1 cellular context compared by ENCODE assay signal in the genomic region with DNA sequence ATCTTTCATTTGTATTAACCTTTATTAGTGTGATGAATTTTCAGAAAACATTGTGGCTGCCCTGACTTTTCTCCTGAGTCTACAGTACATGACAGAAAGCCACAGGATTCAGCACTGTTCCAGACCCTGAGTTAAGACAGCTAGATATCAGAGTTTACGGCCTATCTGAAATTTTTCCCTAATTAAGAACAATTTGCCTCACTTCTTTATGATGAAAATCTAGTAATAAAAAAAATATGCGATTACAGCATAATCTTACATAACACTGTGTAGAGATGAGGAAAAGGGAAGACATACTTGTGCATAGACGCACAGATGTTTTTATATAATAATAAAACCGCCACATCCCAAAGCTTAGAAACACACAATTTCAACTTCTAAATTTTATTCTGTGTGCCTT.
TF ChIP-seq lines count a peak whose summit lies in the region.

No MANE protein-coding gene starts in this region.

TF ChIP-seq in GM12878, 131 proteins besides CTCF, POLR2A, EP300 and RAD21:
- TF ChIP-seq WRNIP1 (IDR thresholded peaks at IDR 0.05; ENCODE audit: borderline replicate concordance, low read depth, low read length) (no peak), KLF5 (IDR thresholded peaks at IDR 0.05; ENCODE audit: partially characterized antibody) (no peak), TBL1XR1 (IDR thresholded peaks at IDR 0.05; ENCODE audit: low read depth, low read length) (no peak), MTA2 (IDR thresholded peaks at IDR 0.05; ENCODE audit: low read depth) (no peak), YY1 (IDR thresholded peaks at IDR 0.05; ENCODE audit: low read depth, low read length) (no peak), NFXL1 (IDR thresholded peaks at IDR 0.05; ENCODE audit: borderline replicate concordance) (no peak), ZNF384 (IDR thresholded peaks at IDR 0.05; ENCODE audit: borderline replicate concordance, low read depth, low read length) (no peak), FOS (IDR thresholded peaks at IDR 0.05; ENCODE audit: borderline replicate concordance, extremely low read depth, insufficient read length) (no peak), SMAD5 (IDR thresholded peaks at IDR 0.05; ENCODE audit: low read depth) (no peak), JUND (IDR thresholded peaks at IDR 0.05; ENCODE audit: low read depth, low read length) (no peak), GABPA (IDR thresholded peaks at IDR 0.05; ENCODE audit: low read depth) (no peak), ATF7 (IDR thresholded peaks at IDR 0.05; ENCODE audit: low read depth) (no peak), PAX5 (IDR thresholded peaks at IDR 0.05; ENCODE audit: borderline replicate concordance, low read depth, low read length) (no peak), SREBF2 (IDR thresholded peaks at IDR 0.05; ENCODE audit: low read length) (no peak)
- TF ChIP-seq, protein P1, sequence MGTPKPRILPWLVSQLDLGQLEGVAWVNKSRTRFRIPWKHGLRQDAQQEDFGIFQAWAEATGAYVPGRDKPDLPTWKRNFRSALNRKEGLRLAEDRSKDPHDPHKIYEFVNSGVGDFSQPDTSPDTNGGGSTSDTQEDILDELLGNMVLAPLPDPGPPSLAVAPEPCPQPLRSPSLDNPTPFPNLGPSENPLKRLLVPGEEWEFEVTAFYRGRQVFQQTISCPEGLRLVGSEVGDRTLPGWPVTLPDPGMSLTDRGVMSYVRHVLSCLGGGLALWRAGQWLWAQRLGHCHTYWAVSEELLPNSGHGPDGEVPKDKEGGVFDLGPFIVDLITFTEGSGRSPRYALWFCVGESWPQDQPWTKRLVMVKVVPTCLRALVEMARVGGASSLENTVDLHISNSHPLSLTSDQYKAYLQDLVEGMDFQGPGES (IDR thresholded peaks at IDR 0.05) = no peak
- TF ChIP-seq, protein P2, sequence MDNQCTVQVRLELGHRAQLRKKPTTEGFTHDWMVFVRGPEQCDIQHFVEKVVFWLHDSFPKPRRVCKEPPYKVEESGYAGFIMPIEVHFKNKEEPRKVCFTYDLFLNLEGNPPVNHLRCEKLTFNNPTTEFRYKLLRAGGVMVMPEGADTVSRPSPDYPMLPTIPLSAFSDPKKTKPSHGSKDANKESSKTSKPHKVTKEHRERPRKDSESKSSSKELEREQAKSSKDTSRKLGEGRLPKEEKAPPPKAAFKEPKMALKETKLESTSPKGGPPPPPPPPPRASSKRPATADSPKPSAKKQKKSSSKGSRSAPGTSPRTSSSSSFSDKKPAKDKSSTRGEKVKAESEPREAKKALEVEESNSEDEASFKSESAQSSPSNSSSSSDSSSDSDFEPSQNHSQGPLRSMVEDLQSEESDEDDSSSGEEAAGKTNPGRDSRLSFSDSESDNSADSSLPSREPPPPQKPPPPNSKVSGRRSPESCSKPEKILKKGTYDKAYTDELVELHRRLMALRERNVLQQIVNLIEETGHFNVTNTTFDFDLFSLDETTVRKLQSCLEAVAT (IDR thresholded peaks at IDR 0.05) = no peak
- TF ChIP-seq, protein P3, sequence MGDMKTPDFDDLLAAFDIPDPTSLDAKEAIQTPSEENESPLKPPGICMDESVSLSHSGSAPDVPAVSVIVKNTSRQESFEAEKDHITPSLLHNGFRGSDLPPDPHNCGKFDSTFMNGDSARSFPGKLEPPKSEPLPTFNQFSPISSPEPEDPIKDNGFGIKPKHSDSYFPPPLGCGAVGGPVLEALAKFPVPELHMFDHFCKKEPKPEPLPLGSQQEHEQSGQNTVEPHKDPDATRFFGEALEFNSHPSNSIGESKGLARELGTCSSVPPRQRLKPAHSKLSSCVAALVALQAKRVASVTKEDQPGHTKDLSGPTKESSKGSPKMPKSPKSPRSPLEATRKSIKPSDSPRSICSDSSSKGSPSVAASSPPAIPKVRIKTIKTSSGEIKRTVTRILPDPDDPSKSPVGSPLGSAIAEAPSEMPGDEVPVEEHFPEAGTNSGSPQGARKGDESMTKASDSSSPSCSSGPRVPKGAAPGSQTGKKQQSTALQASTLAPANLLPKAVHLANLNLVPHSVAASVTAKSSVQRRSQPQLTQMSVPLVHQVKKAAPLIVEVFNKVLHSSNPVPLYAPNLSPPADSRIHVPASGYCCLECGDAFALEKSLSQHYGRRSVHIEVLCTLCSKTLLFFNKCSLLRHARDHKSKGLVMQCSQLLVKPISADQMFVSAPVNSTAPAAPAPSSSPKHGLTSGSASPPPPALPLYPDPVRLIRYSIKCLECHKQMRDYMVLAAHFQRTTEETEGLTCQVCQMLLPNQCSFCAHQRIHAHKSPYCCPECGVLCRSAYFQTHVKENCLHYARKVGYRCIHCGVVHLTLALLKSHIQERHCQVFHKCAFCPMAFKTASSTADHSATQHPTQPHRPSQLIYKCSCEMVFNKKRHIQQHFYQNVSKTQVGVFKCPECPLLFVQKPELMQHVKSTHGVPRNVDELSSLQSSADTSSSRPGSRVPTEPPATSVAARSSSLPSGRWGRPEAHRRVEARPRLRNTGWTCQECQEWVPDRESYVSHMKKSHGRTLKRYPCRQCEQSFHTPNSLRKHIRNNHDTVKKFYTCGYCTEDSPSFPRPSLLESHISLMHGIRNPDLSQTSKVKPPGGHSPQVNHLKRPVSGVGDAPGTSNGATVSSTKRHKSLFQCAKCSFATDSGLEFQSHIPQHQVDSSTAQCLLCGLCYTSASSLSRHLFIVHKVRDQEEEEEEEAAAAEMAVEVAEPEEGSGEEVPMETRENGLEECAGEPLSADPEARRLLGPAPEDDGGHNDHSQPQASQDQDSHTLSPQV (IDR thresholded peaks at IDR 0.05) = no peak
- TF ChIP-seq, protein P4, sequence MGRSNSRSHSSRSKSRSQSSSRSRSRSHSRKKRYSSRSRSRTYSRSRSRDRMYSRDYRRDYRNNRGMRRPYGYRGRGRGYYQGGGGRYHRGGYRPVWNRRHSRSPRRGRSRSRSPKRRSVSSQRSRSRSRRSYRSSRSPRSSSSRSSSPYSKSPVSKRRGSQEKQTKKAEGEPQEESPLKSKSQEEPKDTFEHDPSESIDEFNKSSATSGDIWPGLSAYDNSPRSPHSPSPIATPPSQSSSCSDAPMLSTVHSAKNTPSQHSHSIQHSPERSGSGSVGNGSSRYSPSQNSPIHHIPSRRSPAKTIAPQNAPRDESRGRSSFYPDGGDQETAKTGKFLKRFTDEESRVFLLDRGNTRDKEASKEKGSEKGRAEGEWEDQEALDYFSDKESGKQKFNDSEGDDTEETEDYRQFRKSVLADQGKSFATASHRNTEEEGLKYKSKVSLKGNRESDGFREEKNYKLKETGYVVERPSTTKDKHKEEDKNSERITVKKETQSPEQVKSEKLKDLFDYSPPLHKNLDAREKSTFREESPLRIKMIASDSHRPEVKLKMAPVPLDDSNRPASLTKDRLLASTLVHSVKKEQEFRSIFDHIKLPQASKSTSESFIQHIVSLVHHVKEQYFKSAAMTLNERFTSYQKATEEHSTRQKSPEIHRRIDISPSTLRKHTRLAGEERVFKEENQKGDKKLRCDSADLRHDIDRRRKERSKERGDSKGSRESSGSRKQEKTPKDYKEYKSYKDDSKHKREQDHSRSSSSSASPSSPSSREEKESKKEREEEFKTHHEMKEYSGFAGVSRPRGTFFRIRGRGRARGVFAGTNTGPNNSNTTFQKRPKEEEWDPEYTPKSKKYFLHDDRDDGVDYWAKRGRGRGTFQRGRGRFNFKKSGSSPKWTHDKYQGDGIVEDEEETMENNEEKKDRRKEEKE (IDR thresholded peaks at IDR 0.05) = no peak
- TF ChIP-seq, protein P5, sequence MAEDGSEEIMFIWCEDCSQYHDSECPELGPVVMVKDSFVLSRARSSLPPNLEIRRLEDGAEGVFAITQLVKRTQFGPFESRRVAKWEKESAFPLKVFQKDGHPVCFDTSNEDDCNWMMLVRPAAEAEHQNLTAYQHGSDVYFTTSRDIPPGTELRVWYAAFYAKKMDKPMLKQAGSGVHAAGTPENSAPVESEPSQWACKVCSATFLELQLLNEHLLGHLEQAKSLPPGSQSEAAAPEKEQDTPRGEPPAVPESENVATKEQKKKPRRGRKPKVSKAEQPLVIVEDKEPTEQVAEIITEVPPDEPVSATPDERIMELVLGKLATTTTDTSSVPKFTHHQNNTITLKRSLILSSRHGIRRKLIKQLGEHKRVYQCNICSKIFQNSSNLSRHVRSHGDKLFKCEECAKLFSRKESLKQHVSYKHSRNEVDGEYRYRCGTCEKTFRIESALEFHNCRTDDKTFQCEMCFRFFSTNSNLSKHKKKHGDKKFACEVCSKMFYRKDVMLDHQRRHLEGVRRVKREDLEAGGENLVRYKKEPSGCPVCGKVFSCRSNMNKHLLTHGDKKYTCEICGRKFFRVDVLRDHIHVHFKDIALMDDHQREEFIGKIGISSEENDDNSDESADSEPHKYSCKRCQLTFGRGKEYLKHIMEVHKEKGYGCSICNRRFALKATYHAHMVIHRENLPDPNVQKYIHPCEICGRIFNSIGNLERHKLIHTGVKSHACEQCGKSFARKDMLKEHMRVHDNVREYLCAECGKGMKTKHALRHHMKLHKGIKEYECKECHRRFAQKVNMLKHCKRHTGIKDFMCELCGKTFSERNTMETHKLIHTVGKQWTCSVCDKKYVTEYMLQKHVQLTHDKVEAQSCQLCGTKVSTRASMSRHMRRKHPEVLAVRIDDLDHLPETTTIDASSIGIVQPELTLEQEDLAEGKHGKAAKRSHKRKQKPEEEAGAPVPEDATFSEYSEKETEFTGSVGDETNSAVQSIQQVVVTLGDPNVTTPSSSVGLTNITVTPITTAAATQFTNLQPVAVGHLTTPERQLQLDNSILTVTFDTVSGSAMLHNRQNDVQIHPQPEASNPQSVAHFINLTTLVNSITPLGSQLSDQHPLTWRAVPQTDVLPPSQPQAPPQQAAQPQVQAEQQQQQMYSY (CRISPR knock-in tag; IDR thresholded peaks at IDR 0.05) = no peak
TF ChIP-seq in GM12878: peak in this region for 0.
